ENCODE assay signal across 8 cellular contexts in genomic region chr1:32817815-32818786, GRCh38. TPM values are rescaled to one million over a fixed set of nuclear protein-coding genes. Genes with fewer than 3 reads are reported as not detected.
A peak's percentile ranks its signal among the peaks of the same experiment; 100 is the strongest.
DNase-seq lines count a peak whose midpoint lies in the region; ATAC-seq, FAIRE-seq and TF ChIP-seq lines count a peak whose summit lies in the region.

No MANE protein-coding gene starts in this region.

- H3K9me3 ChIP-seq in T-helper 17 cell (ENCODE audit: control insufficient read depth, low read length, poor library complexity, severe bottlenecking) = no peaks in the 10 kb centered on the region
- H3K9me3 ChIP-seq in breast epithelium = no peaks in the 10 kb centered on the region
- no peaks in the 10 kb centered on the region for H3K9me3 ChIP-seq in iPS-15b (ENCODE audit: control insufficient read depth, insufficient read depth, low read length)

- no peak for TF ChIP-seq CTCF in breast epithelium (IDR thresholded peaks at IDR 0.05)
- TF ChIP-seq CTCF in retinal pigment epithelial cell (conservative IDR thresholded peaks at IDR 0.05; ENCODE audit: low read depth, low read length) = no peak

- no peaks in the 10 kb centered on the region for H3K27me3 ChIP-seq in breast epithelium
- H3K27me3 ChIP-seq in iPS-15b (ENCODE audit: control insufficient read depth, insufficient read depth, low read length) = no peaks in the 10 kb centered on the region

- H3K36me3 ChIP-seq in breast epithelium (no peaks in the 10 kb centered on the region), iPS-15b (ENCODE audit: control insufficient read depth, insufficient read depth, low read length) (no peaks in the 10 kb centered on the region)

- H3K27me3 Mint-ChIP-seq in T-helper 17 cell = no peaks in the 10 kb centered on the region

- peaks cover 0 to 12% of the 10 kb centered on the region in 2 donors for H3K4me1 ChIP-seq in breast epithelium
- H3K4me1 ChIP-seq in iPS-15b (ENCODE audit: control insufficient read depth, insufficient read depth, low read length) = peaks cover 8% of the 10 kb centered on the region

- TF ChIP-seq POLR2A in GM12891 (IDR thresholded peaks at IDR 0.05; ENCODE audit: low read depth, low read length) = no peak
- TF ChIP-seq POLR2A in breast epithelium (IDR thresholded peaks at IDR 0.05) = no peak

- H3K36me3 Mint-ChIP-seq in T-helper 17 cell (ENCODE audit: low read depth) = peaks cover 6% of the 10 kb centered on the region

- FAIRE-seq in GM12891 (lab: Jason Lieb, UNC) = peak; percentile 23

- intact Hi-C loops in breast epithelium (cut with DNase I; ENCODE audit: low total_unique reads) = no loop called here

- peaks cover 35% of the 10 kb centered on the region for H3K4me1 Mint-ChIP-seq in T-helper 17 cell

- H3K27ac Mint-ChIP-seq in T-helper 17 cell = peak overlapping the region; percentile 94

- H3K4me3 ChIP-seq in breast epithelium (peak overlapping the region; percentile 82 to 98 (median 85)), iPS-15b (ENCODE audit: low read depth, low read length) (peak overlapping the region; percentile 69), retinal pigment epithelial cell (ENCODE audit: low read length) (peak overlapping the region; percentile 98)

- peak; percentile 23 for DNase-seq in GM12891 (ENCODE audit: insufficient read length, low spot score)
- DNase-seq in NCI-H1436 (lab: John Stamatoyannopoulos, UW) = peak; percentile 71
- DNase-seq in T-helper 17 cell = peak; percentile 13 to 23 (median 19)
- DNase-seq in breast epithelium (ENCODE audit: low spot score in 2 of 2) = peak; percentile 63 to 76
- no peak for DNase-seq in retinal pigment epithelial cell (ENCODE audit: low read depth)
- no peak for DNase-seq in GM19240 (ENCODE audit: insufficient read length, low spot score)

- ATAC-seq in HG02852 (IDR thresholded peaks at IDR 0.05; ENCODE audit: unreplicated experiment) (peak; percentile 7), T-helper 17 cell (no peak)

- H3K9ac ChIP-seq in iPS-15b (ENCODE audit: low read depth, low read length) = peak overlapping the region; percentile 82

- peak overlapping the region; percentile 95 for H3K4me3 Mint-ChIP-seq in T-helper 17 cell

- peak overlapping the region; percentile 97 to 98 for H3K27ac ChIP-seq in breast epithelium

TF ChIP-seq in GM12891, 5 proteins besides CTCF, POLR2A, EP300 and RAD21:
- TF ChIP-seq POLR2AphosphoS5 (IDR thresholded peaks at IDR 0.05; ENCODE audit: low read depth, low read length) (peak; percentile 3; the same call in 1 of the 2 replicates), PAX5 (IDR thresholded peaks at IDR 0.05; ENCODE audit: insufficient read depth, low read length, severe bottlenecking) (no peak), POU2F2 (IDR thresholded peaks at IDR 0.05; ENCODE audit: low read depth, low read length) (0 out of 2 replicates have a peak, but pooled peaks have one; percentile 10)

RNA-seq across cellular contexts. Expression of gene S100PBP, which starts 0.6 kb away (rescaled TPM):
- 19.2 TPM for polyA plus RNA-seq in GM12891 (2012; ENCODE audit: low read depth, missing spikeins)
- total RNA-seq in T-helper 17 cell = 10 to 100 TPM; 32.5 to 35.5 TPM
- total RNA-seq in breast epithelium = 10 to 100 TPM; 25.0 to 49.0 (median 29.5) TPM

RNA-seq across cellular contexts. Expression of gene YARS1, which starts 0.9 kb away (rescaled TPM):
- 86.4 TPM for polyA plus RNA-seq in GM12891 (2012; ENCODE audit: low read depth, missing spikeins)
- total RNA-seq in T-helper 17 cell (10 to 100 TPM; 70.9 to 88.1 TPM), breast epithelium (10 to 100 TPM; 53.8 to 67.5 (median 67.2) TPM)

RNA-seq across cellular contexts. Expression of gene FNDC5, which starts 52.6 kb away (rescaled TPM):
- polyA plus RNA-seq in GM12891 (2012; ENCODE audit: low read depth, missing spikeins) = 0.18 TPM
- total RNA-seq in T-helper 17 cell = not detected
- total RNA-seq in breast epithelium = under 1 TPM in 2 of 3 donors, not detected in 1; 0.59 to 0.96 TPM

Comparison
In these comparisons a context has a peak if more than half of its experiments do, and no peak if none do; other contexts are left out.
1. DNase-seq: peak in GM12891 (single experiment), NCI-H1436 (single experiment), T-helper 17 cell (3 of 3) and breast epithelium (2 of 2); none in retinal pigment epithelial cell (single experiment) and GM19240 (single experiment).
2. Peak in every context shown above with its lines, with median percentiles within 50 percentile points of each other: H3K4me3 ChIP-seq.